ENCODE assay signal across 21 cellular contexts in the genomic region with DNA sequence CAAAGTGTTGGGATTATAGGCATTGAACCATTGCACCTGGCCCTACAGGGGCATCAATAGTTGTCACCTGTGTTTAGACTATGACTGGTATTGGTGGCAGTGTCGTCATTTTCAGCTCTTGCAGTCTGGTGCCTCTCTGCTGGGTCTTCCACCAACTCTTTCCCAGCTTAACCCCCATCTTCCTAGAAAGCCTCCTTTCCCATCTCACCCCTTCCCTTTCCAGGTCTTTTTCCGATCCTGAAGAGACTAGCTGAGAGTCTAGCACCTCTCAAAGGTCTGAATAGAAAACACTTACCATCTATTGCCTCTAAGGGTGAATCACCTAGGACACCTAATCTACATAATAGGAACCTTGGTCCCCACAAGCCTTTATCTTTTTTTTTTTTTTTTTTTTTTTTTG.
"Had no signal": no experiment of that assay in that cellular context is flagged by ENCODE, and none has a peak within 500 bp of the region (broad histone marks: within the 10 kb centered on the region; RNA-seq: fewer than 3 reads in every experiment).

No MANE protein-coding gene starts in this region.

- H3K4me2 ChIP-seq: hepatocyte had no signal

- H3K4me3 ChIP-seq: hepatocyte, left ventricle myocardium inferior, right atrium auricular region, right lobe of liver, skin epidermis, stomach, testis, thyroid gland, transverse colon, upper lobe of left lung, vagina had no signal

- H3K9me3 ChIP-seq: left ventricle myocardium inferior, right atrium auricular region, right lobe of liver, stomach, testis, thyroid gland, transverse colon, upper lobe of left lung, vagina had no signal

- H3K9ac ChIP-seq: parathyroid adenoma had no signal

- H3K36me3 ChIP-seq: thyroid gland had no signal

- H3K27me3 ChIP-seq: hepatocyte, right atrium auricular region, right lobe of liver, stomach, testis, thyroid gland, transverse colon, upper lobe of left lung, vagina had no signal

- H3K79me2 ChIP-seq: hepatocyte, parathyroid adenoma had no signal

- DNase-seq: islet precursor cell; left ventricle myocardium inferior; naive thymus-derived CD8-positive, alpha-beta T cell; nucleus accumbens; right lobe of liver; stimulated activated CD4-positive, alpha-beta T cell treated with anti-CD3 and anti-CD28 coated beads, Interleukin-12 subunit alpha, Interleukin-12 subunit beta, amount 100 ng/mL, for 4 hours; stimulated activated CD4-positive, alpha-beta T cell treated with anti-CD3 and anti-CD28 coated beads, Interleukin-15, amount 100 ng/mL, for 24 hours; stimulated activated CD4-positive, alpha-beta T cell treated with anti-CD3 and anti-CD28 coated beads, Interleukin-2, amount 100 ng/mL, for 24 hours; stimulated activated CD4-positive, alpha-beta T cell treated with anti-CD3 and anti-CD28 coated beads, Interleukin-4, amount 100 ng/mL, for 1 hour; stimulated activated naive B cell treated with anti-CD40 and anti-IgM and Interleukin-4, amounts not matched to agents 10 μg/mL and 1 μg/mL and 100 μg/mL, for 72 hours; stimulated activated naive CD8-positive, alpha-beta T cell treated with anti-CD3 and anti-CD28 coated beads, Interleukin-15, Interleukin-2, amounts not matched to agents 100 U/mL and 50 U/mL, for 24 hours; stomach; testis; thyroid gland; transverse colon; upper lobe of left lung had no signal

- H3K4me1 ChIP-seq: parathyroid adenoma, right lobe of liver had no signal

- H2AFZ ChIP-seq: hepatocyte, parathyroid adenoma had no signal

- ATAC-seq: naive thymus-derived CD8-positive, alpha-beta T cell; right lobe of liver; stimulated activated naive B cell treated with anti-CD40 and anti-IgM and Interleukin-4, amounts not matched to agents 10 μg/mL and 1 μg/mL and 100 μg/mL, for 72 hours; stimulated activated naive CD8-positive, alpha-beta T cell treated with anti-CD3 and anti-CD28 coated beads, Interleukin-15, Interleukin-2, amounts not matched to agents 100 U/mL and 50 U/mL, for 24 hours had no signal

- H3K27ac ChIP-seq: hepatocyte, left ventricle myocardium inferior, parathyroid adenoma, right atrium auricular region, right lobe of liver, skin epidermis, stomach, testis, thyroid gland, transverse colon, vagina had no signal
